17 cellular contexts compared by ENCODE assay signal in genomic region chr15:101454365-101454764, GRCh38.
"Had no signal": no experiment of that assay in that cellular context is flagged by ENCODE, and none has a peak within 500 bp of the region (broad histone marks: within the 10 kb centered on the region; RNA-seq: fewer than 3 reads in every experiment).

No MANE protein-coding gene starts in this region.

- H3K36me3 ChIP-seq: lower lobe of right lung, tibial nerve had no signal

- H3K9me3 ChIP-seq: lower lobe of right lung, mucosa of descending colon, tibial nerve had no signal

- DNase-seq: activated CD8-positive, alpha-beta memory T cell treated with anti-CD3 and anti-CD28 coated beads for 24 hours; activated CD8-positive, alpha-beta memory T cell treated with anti-CD3 and anti-CD28 coated beads, Interleukin-2, amount 50 U/mL, for 4 hours; activated naive CD4-positive, alpha-beta T cell treated with Interleukin-2 at 50 U/mL for 16 hours; activated naive CD8-positive, alpha-beta T cell treated with anti-CD3 and anti-CD28 coated beads for 36 hours; activated T-cell treated with anti-CD3 and anti-CD28 coated beads, Interleukin-2, amount 50 U/mL, for 4 hours; kidney glomerular epithelial cell; lower lobe of right lung; mesendoderm; mucosa of descending colon; nephron progenitor cell; nucleus accumbens; stimulated activated CD4-positive, alpha-beta T cell treated with anti-CD3 and anti-CD28 coated beads, Interleukin-12 subunit alpha, Interleukin-12 subunit beta, amount 100 ng/mL, for 4 hours; stimulated activated CD4-positive, alpha-beta T cell treated with anti-CD3 and anti-CD28 coated beads, Interleukin-1b, Interleukin-23, amount 100 ng/mL, for 48 hours; T-helper 1 cell had no signal

- H3K27ac ChIP-seq: epithelial cell of prostate, lower lobe of right lung, tibial nerve had no signal

- ATAC-seq: activated T-cell treated with anti-CD3 and anti-CD28 coated beads, Interleukin-2, amount 50 U/mL, for 4 hours; mucosa of descending colon; WTC11 had no signal

- H3K4me3 ChIP-seq: lower lobe of right lung, mucosa of descending colon, tibial nerve had no signal

- H3K27me3 ChIP-seq: tibial nerve had no signal
